ENCODE assay signal across 25 cellular contexts in genomic region chr9:100725376-100725775, GRCh38.
"Had no signal": no experiment of that assay in that cellular context is flagged by ENCODE, and none has a peak within 500 bp of the region (broad histone marks: within the 10 kb centered on the region; RNA-seq: fewer than 3 reads in every experiment).

No MANE protein-coding gene starts in this region.

- H3K4me2 ChIP-seq: smooth muscle cell had no signal

- H3K4me1 ChIP-seq: adrenal gland, breast epithelium, esophagus muscularis mucosa, gastroesophageal sphincter, heart left ventricle, stomach, suprapubic skin had no signal

- H3K27ac ChIP-seq: adrenal gland, breast epithelium, esophagus muscularis mucosa, gastroesophageal sphincter, heart left ventricle, stomach, suprapubic skin, tibial nerve had no signal

- H3K36me3 ChIP-seq: adrenal gland, breast epithelium, esophagus muscularis mucosa, gastroesophageal sphincter, heart left ventricle, stomach, suprapubic skin, tibial nerve had no signal

- ATAC-seq: activated CD4-positive, alpha-beta T cell treated with anti-CD3 and anti-CD28 coated beads for 36 hours; activated T-helper 17 cell treated with anti-CD3 and anti-CD28 coated beads, Interleukin-2, amount 50 U/mL, for 72 hours; effector memory CD8-positive, alpha-beta T cell; gastroesophageal sphincter; heart left ventricle; sciatic nerve; stimulated activated memory B cell treated with anti-CD40 and anti-IgM and Interleukin-4, amounts not matched to agents 10 μg/mL and 1 μg/mL and 100 μg/mL, for 72 hours had no signal

- H3K4me3 ChIP-seq: adrenal gland, breast epithelium, esophagus muscularis mucosa, gastroesophageal sphincter, heart left ventricle, smooth muscle cell, stomach, suprapubic skin, tibial nerve had no signal

- H3K27me3 ChIP-seq: adrenal gland, breast epithelium, esophagus muscularis mucosa, gastroesophageal sphincter, heart left ventricle, stomach, suprapubic skin, tibial nerve had no signal

- H3K9me3 ChIP-seq: adrenal gland, breast epithelium, esophagus muscularis mucosa, gastroesophageal sphincter, heart left ventricle, stomach, suprapubic skin had no signal

- DNase-seq: activated B cell treated with CpG ODN at 0.5 μM for 24 hours; activated CD4-positive, alpha-beta T cell treated with anti-CD3 and anti-CD28 coated beads for 36 hours; activated CD4-positive, alpha-beta T cell treated with anti-CD3 and anti-CD28 coated beads, Interleukin-2, amount 50 U/mL, for 4 hours; activated CD8-positive, alpha-beta memory T cell treated with anti-CD3 and anti-CD28 coated beads for 24 hours; activated CD8-positive, alpha-beta memory T cell treated with anti-CD3 and anti-CD28 coated beads, Interleukin-2, amount 50 U/mL, for 4 hours; activated T-cell treated with anti-CD3 and anti-CD28 coated beads, Interleukin-2, amount 50 U/mL, for 24 hours; adrenal gland; effector memory CD8-positive, alpha-beta T cell; heart left ventricle; islet precursor cell; left cardiac atrium; midbrain; nephron progenitor cell; posterior cingulate gyrus; stimulated activated CD4-positive, alpha-beta T cell treated with anti-CD3 and anti-CD28 coated beads, Interleukin-15, amount 100 ng/mL, for 24 hours; stomach had no signal
